In the genomic region with DNA sequence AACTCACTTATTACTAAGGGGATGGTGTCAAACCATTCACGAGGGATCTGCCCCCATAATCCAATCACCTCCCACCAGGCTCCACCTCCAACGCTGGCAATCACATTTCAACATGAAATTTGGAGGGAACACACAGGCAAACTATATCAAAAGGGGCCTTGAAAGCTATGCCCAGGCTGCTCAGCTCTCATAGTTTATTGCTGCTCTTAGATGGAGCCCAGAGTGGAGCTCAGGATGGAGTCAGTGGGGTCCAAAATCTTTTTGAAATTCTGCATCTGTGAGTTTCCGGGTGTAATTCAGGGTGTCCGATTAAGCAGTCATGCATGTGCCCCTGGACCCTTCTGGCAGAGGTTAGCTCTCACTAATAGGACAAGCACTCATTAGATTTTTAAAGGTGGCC, we compare ENCODE assay signal across 18 cellular contexts. TPM values are rescaled to one million over a fixed set of nuclear protein-coding genes. Genes with fewer than 3 reads are reported as not detected.
A peak's percentile ranks its signal among the peaks of the same experiment; 100 is the strongest.
DNase-seq lines count a peak whose midpoint lies in the region; ATAC-seq and TF ChIP-seq lines count a peak whose summit lies in the region.
"Had no signal": no experiment of that assay in that cellular context is flagged by ENCODE, and none has a peak within 500 bp of the region (broad histone marks: within the 10 kb centered on the region; RNA-seq: fewer than 3 reads in every experiment).

No MANE protein-coding gene starts in this region.

- no peak overlapping the region for H3K27ac Mint-ChIP-seq in MCF 10A (ENCODE audit: low read depth, unreplicated experiment)
- H3K27ac Mint-ChIP-seq: CD14-positive monocyte; CD4-positive, alpha-beta memory T cell; HFFc6 had no signal

- no peak for DNase-seq in breast epithelium (ENCODE audit: low spot score in 2 of 2)
- DNase-seq in MCF 10A (ENCODE audit: unreplicated experiment), result no peak
- peak; percentile 22 for DNase-seq in islet precursor cell
- DNase-seq in globus pallidus (ENCODE audit: low spot score), result no peak
- DNase-seq in RWPE1 (ENCODE audit: low spot score), result no peak
- DNase-seq: ACHN; CD4-positive, alpha-beta memory T cell; DMS153; DMS79; GDM1; GOT3; H7; HFFc6; IMR-90 had no signal

- TF ChIP-seq POLR2A in breast epithelium (IDR thresholded peaks at IDR 0.05), result no peak

- CTCF ChIA-PET in MCF 10A (lab: Yijun Ruan, JAX), result interaction anchor here (0.6 to 1.1 kb wide), 3 partner anchors 27 to 81 kb away, joined by 3 read pairs; no protein-coding TSS in a partner anchor
- CTCF ChIA-PET in RWPE1 (lab: Yijun Ruan, JAX), result interaction anchor here (0.7 kb wide), 1 partner anchor 171 kb away, joined by 3 read pairs; no protein-coding TSS in a partner anchor

- no peak for ATAC-seq in GM18519 (IDR thresholded peaks at IDR 0.05; ENCODE audit: low FRiP score, unreplicated experiment)
- ATAC-seq: HCT116 had no signal

- H3K9me3 Mint-ChIP-seq in MCF 10A (ENCODE audit: unreplicated experiment), result no peaks in the 10 kb centered on the region
- H3K9me3 Mint-ChIP-seq: CD4-positive, alpha-beta memory T cell; HFFc6 had no signal

- no peak overlapping the region for H3K4me3 Mint-ChIP-seq in MCF 10A (ENCODE audit: unreplicated experiment)
- H3K4me3 Mint-ChIP-seq: CD14-positive monocyte; CD4-positive, alpha-beta memory T cell; HFFc6 had no signal

- no peak overlapping the region for H3K4me3 ChIP-seq in breast epithelium

- no peak for TF ChIP-seq CTCF in breast epithelium (IDR thresholded peaks at IDR 0.05)
- no peak for TF ChIP-seq CTCF in MCF 10A (IDR thresholded peaks at IDR 0.05; ENCODE audit: unreplicated experiment)
- no peak for TF ChIP-seq CTCF in VCaP (conservative IDR thresholded peaks at IDR 0.05)
- TF ChIP-seq CTCF in RWPE1 (conservative IDR thresholded peaks at IDR 0.05; ENCODE audit: low read depth), result no peak

- no TSS peak for BruUV-seq in MCF 10A (replicated peaks; lab: Mats Ljungman, UMichigan)

- H3K4me1 Mint-ChIP-seq in MCF 10A (ENCODE audit: insufficient read depth, unreplicated experiment), result peaks cover 5% of the 10 kb centered on the region
- H3K4me1 Mint-ChIP-seq: CD4-positive, alpha-beta memory T cell had no signal

- no peaks in the 10 kb centered on the region for H3K9me3 ChIP-seq in breast epithelium

- H3K27me3 Mint-ChIP-seq in MCF 10A (ENCODE audit: insufficient read depth, unreplicated experiment), result no peaks in the 10 kb centered on the region

- H3K27ac ChIP-seq in breast epithelium, result peak overlapping the region; percentile 87 to 96
- H3K27ac ChIP-seq in VCaP, result peak overlapping the region; percentile 99; the same call in 1 of the 2 replicates
- no peak overlapping the region for H3K27ac ChIP-seq in RWPE1

- H3K4me1 ChIP-seq in breast epithelium, result peaks cover 3 to 24% of the 10 kb centered on the region in 2 donors

- no peaks in the 10 kb centered on the region for H3K36me3 Mint-ChIP-seq in MCF 10A (ENCODE audit: insufficient read depth, unreplicated experiment)
- H3K36me3 Mint-ChIP-seq: CD14-positive monocyte; CD4-positive, alpha-beta memory T cell had no signal

- no peaks in the 10 kb centered on the region for H3K36me3 ChIP-seq in breast epithelium

- POLR2A ChIA-PET in MCF 10A (lab: Yijun Ruan, JAX), result no interaction called here
- POLR2A ChIA-PET in RWPE1 (lab: Yijun Ruan, JAX; ENCODE audit: low non-redundant PET), result no interaction called here

- H3K27me3 ChIP-seq in breast epithelium, result no peaks in the 10 kb centered on the region

- intact Hi-C loops in breast epithelium (cut with DNase I; ENCODE audit: low total_unique reads) (no loop called here), MCF 10A (cut with micrococcal nuclease) (no loop called here)

RNA-seq across cellular contexts. Expression of a gene that starts 24.3 kb away (rescaled TPM):
- 1,000 to 10,000 TPM in 1 of 3 donors, 100 to 1,000 TPM in 2; 643 to 1,178 (median 772) TPM for total RNA-seq in breast epithelium
- total RNA-seq in MCF 10A (2022), result 28.1 and 45.7 TPM in 2 replicates

Comparison
In these comparisons a context has a peak if more than half of its experiments do, and no peak if none do; other contexts are left out.
1. RNA of a gene that starts 24.3 kb away (total RNA-seq): 643 to 1,178 TPM in breast epithelium; 28.1 to 45.7 TPM in MCF 10A; every median in the first group is over 10 times any median in the second.